ENCODE assay signal across 9 cellular contexts in genomic region chr11:77039491-77040400, GRCh38. TPM values are rescaled to one million over a fixed set of nuclear protein-coding genes. Genes with fewer than 3 reads are reported as not detected.
DNase-seq lines count a peak whose midpoint lies in the region; ATAC-seq, FAIRE-seq and TF ChIP-seq lines count a peak whose summit lies in the region.
"Had no signal": no experiment of that assay in that cellular context is flagged by ENCODE, and none has a peak within 500 bp of the region (broad histone marks: within the 10 kb centered on the region; RNA-seq: fewer than 3 reads in every experiment).

No MANE protein-coding gene starts in this region.

- ATAC-seq in GM18519 (IDR thresholded peaks at IDR 0.05; ENCODE audit: low FRiP score, unreplicated experiment), result no peak

- peak; percentile 37 for TF ChIP-seq CTCF in GM20000 (IDR thresholded peaks at IDR 0.05; ENCODE audit: extremely low read depth, missing control alignments)

- H3K4me1 ChIP-seq in adipocyte (ENCODE audit: control insufficient read depth, insufficient read depth, low read length) (no peaks in the 10 kb centered on the region), iPS-18a (ENCODE audit: control insufficient read depth, low read depth, low read length) (no peaks in the 10 kb centered on the region), small intestine (ENCODE audit: control insufficient read depth in 2 of 2, insufficient read depth in 1 of 2, low read depth in 1 of 2, low read length in 1 of 2) (peaks cover 2 to 4% of the 10 kb centered on the region in 2 donors)

- no peaks in the 10 kb centered on the region for H3K9me3 ChIP-seq in adipocyte (ENCODE audit: control insufficient read depth, low read length)
- no peaks in the 10 kb centered on the region for H3K9me3 ChIP-seq in iPS-18a (ENCODE audit: control insufficient read depth, low read depth, low read length)
- no peaks in the 10 kb centered on the region for H3K9me3 ChIP-seq in small intestine (ENCODE audit: control insufficient read depth, low read depth)

- no peak overlapping the region for H3K9ac ChIP-seq in adipocyte (ENCODE audit: low read length)
- H3K9ac ChIP-seq in iPS-18a (ENCODE audit: low read length), result peak overlapping the region; percentile 15

- in situ Hi-C loops in ACHN (cut with HindIII; ENCODE audit: low pct_ligation_motif_present, low pct_unique_long_range_greater_than_20kb, low sequenced_read_pairs), result no loop called here

- no peaks in the 10 kb centered on the region for H3K36me3 ChIP-seq in adipocyte (ENCODE audit: control insufficient read depth, insufficient read depth, low read length, severe bottlenecking)
- H3K36me3 ChIP-seq in iPS-18a (ENCODE audit: control insufficient read depth, low read depth, low read length), result no peaks in the 10 kb centered on the region
- no peaks in the 10 kb centered on the region for H3K36me3 ChIP-seq in small intestine (ENCODE audit: control insufficient read depth in 2 of 2, insufficient read depth in 2 of 2, low read length in 2 of 2)

- 17 to 33% (median 23%) methylated on average over 88 to 109 of the region's 109 CpGs for WGBS in small intestine, 3 donors

- no peak for FAIRE-seq in small intestine (lab: Jason Lieb, UNC)
- FAIRE-seq: endometrium had no signal

- H3K4me3 ChIP-seq in adipocyte (ENCODE audit: low read length) (peak overlapping the region; percentile 73), iPS-18a (ENCODE audit: low read length) (peak overlapping the region; percentile 40), small intestine (ENCODE audit: low read depth in 1 of 2, low read length in 2 of 2) (peak overlapping the region in 1 of 2 donors; percentile 38)

- H3K27me3 ChIP-seq in adipocyte (replicated peaks; ENCODE audit: control insufficient read depth, insufficient read depth, low read length) (peaks cover 47% of the 10 kb centered on the region), iPS-18a (ENCODE audit: control insufficient read depth, insufficient read depth, low read length) (peaks cover 35% of the 10 kb centered on the region), small intestine (ENCODE audit: control insufficient read depth in 2 of 2, insufficient read depth in 2 of 2, low read length in 2 of 2) (peaks cover 0 to 8% of the 10 kb centered on the region in 2 donors)

- H3K27ac ChIP-seq in iPS-18a (ENCODE audit: low read length) (no peak overlapping the region), small intestine (ENCODE audit: low read depth in 1 of 2, low read length in 1 of 2) (no peak overlapping the region)

- DNase-seq in ACHN (peak; percentile 42), GM20000 (ENCODE audit: low spot score) (peak; percentile 77), adipocyte (ENCODE audit: low read depth) (peak; percentile 74), small intestine (peak; percentile 66), HCEC 1CT (no peak), activated gamma-delta T cell (lab: John Stamatoyannopoulos, UW) (no peak)

RNA-seq across cellular contexts. Expression of gene B3GNT6, which starts 5.5 kb away (rescaled TPM):
- polyA plus RNA-seq in small intestine, result 1 to 10 TPM; 1.6 to 7.0 (median 2.0) TPM

RNA-seq across cellular contexts. Expression of gene CAPN5, which starts 27.0 kb away (rescaled TPM):
- 10 to 100 TPM; 43.8 to 61.1 (median 48.6) TPM for polyA plus RNA-seq in small intestine

Comparison
In these comparisons a context has a peak if more than half of its experiments do, and no peak if none do; other contexts are left out.
1. DNase-seq: peak in ACHN (single experiment), GM20000 (single experiment), adipocyte (single experiment) and small intestine (single experiment); none in HCEC 1CT (single experiment) and activated gamma-delta T cell (single experiment).